18 cellular contexts compared by ENCODE assay signal in genomic region chr17:62650587-62650986, GRCh38.
"Had no signal": no experiment of that assay in that cellular context is flagged by ENCODE, and none has a peak within 500 bp of the region (broad histone marks: within the 10 kb centered on the region; RNA-seq: fewer than 3 reads in every experiment).

No MANE protein-coding gene starts in this region.

- DNase-seq: activated CD4-positive, alpha-beta T cell treated with anti-CD3 and anti-CD28 coated beads, Interleukin-2, amount 50 U/mL, for 4 hours; activated CD4-positive, CD25-positive, alpha-beta regulatory T cell treated with anti-CD3 and anti-CD28 coated beads, Interleukin-2, amount 50 U/mL, for 72 hours; activated gamma-delta T cell; activated naive CD8-positive, alpha-beta T cell treated with anti-CD3 and anti-CD28 coated beads, Interleukin-2, amount 10 ng/mL, durations not matched to agents 7 days and 5 days; activated T-cell treated with anti-CD3 and anti-CD28 coated beads, Interleukin-2, amount 50 U/mL, for 1 hour; anterior cingulate cortex; dorsolateral prefrontal cortex; esophagus squamous epithelium; foreskin fibroblast; spleen; stimulated activated CD4-positive, alpha-beta T cell treated with anti-CD3 and anti-CD28 coated beads, Interleukin-1b, Interleukin-23, amount 100 ng/mL, for 48 hours; stimulated activated naive B cell treated with anti-CD40 and anti-IgM and Interleukin-4, amounts not matched to agents 10 μg/mL and 1 μg/mL and 100 μg/mL, for 72 hours; substantia nigra; transverse colon had no signal

- H3K9me3 ChIP-seq: breast epithelium, esophagus squamous epithelium, heart left ventricle, right atrium auricular region, spleen, transverse colon had no signal

- H3K27me3 ChIP-seq: breast epithelium, dorsolateral prefrontal cortex, esophagus squamous epithelium, heart left ventricle, right atrium auricular region, transverse colon had no signal

- H3K4me3 ChIP-seq: breast epithelium, dorsolateral prefrontal cortex, esophagus squamous epithelium, heart left ventricle, right atrium auricular region, spleen, transverse colon had no signal

- H3K36me3 ChIP-seq: breast epithelium, esophagus squamous epithelium, heart left ventricle, right atrium auricular region, spleen, transverse colon had no signal

- FAIRE-seq: islet of Langerhans had no signal

- H3K27ac ChIP-seq: breast epithelium, dorsolateral prefrontal cortex, right atrium auricular region, spleen, transverse colon had no signal

- ATAC-seq: heart left ventricle; stimulated activated naive B cell treated with anti-CD40 and anti-IgM and Interleukin-4, amounts not matched to agents 10 μg/mL and 1 μg/mL and 100 μg/mL, for 72 hours had no signal
